ENCODE assay signal across 1 cellular context in the genomic region with DNA sequence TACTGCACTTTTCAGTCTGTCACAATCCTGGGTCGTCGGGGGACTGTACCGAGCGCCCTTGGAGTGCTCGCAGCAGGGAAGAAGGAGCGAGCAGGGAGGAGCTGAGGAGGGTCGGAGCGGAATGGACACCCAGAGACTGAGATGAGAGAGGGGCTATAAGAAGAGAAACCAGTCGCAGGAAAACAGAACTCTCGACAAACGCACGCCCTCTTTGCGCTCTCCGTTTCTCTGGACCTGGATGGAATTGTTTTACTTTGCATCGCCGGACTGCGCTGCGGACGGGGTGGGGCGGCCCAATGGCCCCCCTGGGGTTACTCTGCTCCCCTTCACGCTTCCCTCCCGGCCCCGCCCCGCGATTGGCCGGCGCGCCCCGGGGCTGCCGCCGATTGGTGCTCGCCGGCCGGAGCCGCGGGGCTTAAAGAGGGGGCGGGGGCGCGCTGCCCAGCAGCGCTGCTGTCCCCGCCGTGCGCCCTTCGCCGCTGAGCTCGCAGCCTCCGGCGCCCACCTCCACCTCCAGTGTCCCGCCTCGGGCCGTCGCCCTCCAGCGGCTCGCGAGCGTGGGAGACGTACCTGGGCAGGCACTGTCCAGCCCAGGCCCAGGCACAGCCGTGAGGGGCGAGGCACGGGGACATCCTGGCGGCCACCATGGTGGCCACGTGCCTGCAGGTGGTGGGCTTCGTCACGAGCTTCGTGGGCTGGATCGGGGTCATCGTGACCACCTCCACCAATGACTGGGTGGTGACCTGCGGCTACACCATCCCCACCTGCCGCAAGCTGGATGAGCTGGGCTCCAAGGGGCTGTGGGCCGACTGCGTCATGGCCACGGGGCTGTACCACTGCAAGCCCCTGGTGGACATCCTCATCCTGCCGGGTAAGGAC.
TF ChIP-seq lines count a peak whose summit lies in the region.

A gene (plus strand): TSS at position 447 of the 879 bp plus-strand sequence. CDS start 199 bp downstream, at position 646.

TF ChIP-seq in HepG2, 621 proteins besides CTCF, POLR2A, EP300 and RAD21 (continued from another document):
- TF ChIP-seq, protein P1, sequence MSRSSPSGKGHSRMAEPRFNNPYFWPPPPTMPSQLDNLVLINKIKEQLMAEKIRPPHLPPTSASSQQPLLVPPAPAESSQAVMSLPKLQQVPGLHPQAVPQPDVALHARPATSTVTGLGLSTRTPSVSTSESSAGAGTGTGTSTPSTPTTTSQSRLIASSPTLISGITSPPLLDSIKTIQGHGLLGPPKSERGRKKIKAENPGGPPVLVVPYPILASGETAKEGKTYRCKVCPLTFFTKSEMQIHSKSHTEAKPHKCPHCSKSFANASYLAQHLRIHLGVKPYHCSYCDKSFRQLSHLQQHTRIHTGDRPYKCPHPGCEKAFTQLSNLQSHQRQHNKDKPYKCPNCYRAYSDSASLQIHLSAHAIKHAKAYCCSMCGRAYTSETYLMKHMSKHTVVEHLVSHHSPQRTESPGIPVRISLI (CRISPR knock-in tag; IDR thresholded peaks at IDR 0.05; ENCODE audit: borderline replicate concordance): no peak
- TF ChIP-seq BRD4 (CRISPR knock-in tag; IDR thresholded peaks at IDR 0.05) (0 out of 2 replicates have a peak, but pooled peaks have one; percentile 4), MTA1 (CRISPR knock-in tag; IDR thresholded peaks at IDR 0.05; ENCODE audit: borderline replicate concordance) (no peak), IRX3 (CRISPR knock-in tag; IDR thresholded peaks at IDR 0.05; ENCODE audit: borderline replicate concordance, low read depth) (no peak), HMG20A (CRISPR knock-in tag; IDR thresholded peaks at IDR 0.05; ENCODE audit: borderline replicate concordance) (no peak; the same call in 1 of the 2 replicates), AKAP8 (CRISPR knock-in tag; IDR thresholded peaks at IDR 0.05) (no peak), GTF3A (CRISPR knock-in tag; conservative IDR thresholded peaks at IDR 0.05) (no peak), ZNF263 (CRISPR knock-in tag; IDR thresholded peaks at IDR 0.05) (peak; percentile 89), FOXA1 (IDR thresholded peaks at IDR 0.05) (no peak), FOXA1 (CRISPR knock-in tag; IDR thresholded peaks at IDR 0.05) (no peak), XBP1 (CRISPR knock-in tag; IDR thresholded peaks at IDR 0.05) (no peak), GABPB1 (CRISPR knock-in tag; IDR thresholded peaks at IDR 0.05) (0 out of 2 replicates have a peak, but pooled peaks have one; percentile 24), ZNF138 (CRISPR knock-in tag; IDR thresholded peaks at IDR 0.05; ENCODE audit: low read depth) (no peak), CHCHD3 (CRISPR knock-in tag; IDR thresholded peaks at IDR 0.05) (0 out of 2 replicates have a peak, but pooled peaks have one; percentile 60), ZNF777 (CRISPR knock-in tag; IDR thresholded peaks at IDR 0.05) (peak; percentile 62), HNRNPH1 (optimal IDR thresholded peaks at IDR 0.05; ENCODE audit: low read depth, low read length) (no peak), HNF4G (IDR thresholded peaks at IDR 0.05; ENCODE audit: borderline replicate concordance, low read depth, low read length) (no peak), HNF4G (CRISPR knock-in tag; IDR thresholded peaks at IDR 0.05; ENCODE audit: borderline replicate concordance, low read depth) (0 out of 2 replicates have a peak, but pooled peaks have one; percentile 37), SSRP1 (CRISPR knock-in tag; IDR thresholded peaks at IDR 0.05) (no peak), ARNTL (CRISPR knock-in tag; IDR thresholded peaks at IDR 0.05) (no peak), SP140L (CRISPR knock-in tag; IDR thresholded peaks at IDR 0.05; ENCODE audit: borderline replicate concordance) (no peak), MZF1 (CRISPR knock-in tag; IDR thresholded peaks at IDR 0.05; ENCODE audit: borderline replicate concordance) (no peak), POLR2AphosphoS5 (IDR thresholded peaks at IDR 0.05; ENCODE audit: low read depth, low read length) (no peak), ZNF337 (CRISPR knock-in tag; IDR thresholded peaks at IDR 0.05; ENCODE audit: borderline replicate concordance, low read depth) (no peak), ZSCAN31 (CRISPR knock-in tag; IDR thresholded peaks at IDR 0.05; ENCODE audit: low read depth) (no peak), ZNF274 (CRISPR knock-in tag; IDR thresholded peaks at IDR 0.05) (0 out of 2 replicates have a peak, but pooled peaks have one; percentile 69), FOSL2 (CRISPR knock-in tag; IDR thresholded peaks at IDR 0.05) (no peak), ZEB1 (IDR thresholded peaks at IDR 0.05; ENCODE audit: insufficient replicate concordance, low read depth) (no peak), RBFOX2 (IDR thresholded peaks at IDR 0.05; ENCODE audit: low read depth, low read length) (peak; percentile 60), YEATS4 (CRISPR knock-in tag; IDR thresholded peaks at IDR 0.05; ENCODE audit: borderline replicate concordance) (no peak), ZNF550 (CRISPR knock-in tag; IDR thresholded peaks at IDR 0.05; ENCODE audit: borderline replicate concordance) (no peak)
- TF ChIP-seq, protein P2, sequence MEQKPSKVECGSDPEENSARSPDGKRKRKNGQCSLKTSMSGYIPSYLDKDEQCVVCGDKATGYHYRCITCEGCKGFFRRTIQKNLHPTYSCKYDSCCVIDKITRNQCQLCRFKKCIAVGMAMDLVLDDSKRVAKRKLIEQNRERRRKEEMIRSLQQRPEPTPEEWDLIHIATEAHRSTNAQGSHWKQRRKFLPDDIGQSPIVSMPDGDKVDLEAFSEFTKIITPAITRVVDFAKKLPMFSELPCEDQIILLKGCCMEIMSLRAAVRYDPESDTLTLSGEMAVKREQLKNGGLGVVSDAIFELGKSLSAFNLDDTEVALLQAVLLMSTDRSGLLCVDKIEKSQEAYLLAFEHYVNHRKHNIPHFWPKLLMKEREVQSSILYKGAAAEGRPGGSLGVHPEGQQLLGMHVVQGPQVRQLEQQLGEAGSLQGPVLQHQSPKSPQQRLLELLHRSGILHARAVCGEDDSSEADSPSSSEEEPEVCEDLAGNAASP (CRISPR knock-in tag; IDR thresholded peaks at IDR 0.05; ENCODE audit: borderline replicate concordance): no peak
- TF ChIP-seq, protein P3, sequence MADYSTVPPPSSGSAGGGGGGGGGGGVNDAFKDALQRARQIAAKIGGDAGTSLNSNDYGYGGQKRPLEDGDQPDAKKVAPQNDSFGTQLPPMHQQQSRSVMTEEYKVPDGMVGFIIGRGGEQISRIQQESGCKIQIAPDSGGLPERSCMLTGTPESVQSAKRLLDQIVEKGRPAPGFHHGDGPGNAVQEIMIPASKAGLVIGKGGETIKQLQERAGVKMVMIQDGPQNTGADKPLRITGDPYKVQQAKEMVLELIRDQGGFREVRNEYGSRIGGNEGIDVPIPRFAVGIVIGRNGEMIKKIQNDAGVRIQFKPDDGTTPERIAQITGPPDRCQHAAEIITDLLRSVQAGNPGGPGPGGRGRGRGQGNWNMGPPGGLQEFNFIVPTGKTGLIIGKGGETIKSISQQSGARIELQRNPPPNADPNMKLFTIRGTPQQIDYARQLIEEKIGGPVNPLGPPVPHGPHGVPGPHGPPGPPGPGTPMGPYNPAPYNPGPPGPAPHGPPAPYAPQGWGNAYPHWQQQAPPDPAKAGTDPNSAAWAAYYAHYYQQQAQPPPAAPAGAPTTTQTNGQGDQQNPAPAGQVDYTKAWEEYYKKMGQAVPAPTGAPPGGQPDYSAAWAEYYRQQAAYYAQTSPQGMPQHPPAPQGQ (CRISPR knock-in tag; IDR thresholded peaks at IDR 0.05; ENCODE audit: borderline replicate concordance): no peak
- TF ChIP-seq, protein P4, sequence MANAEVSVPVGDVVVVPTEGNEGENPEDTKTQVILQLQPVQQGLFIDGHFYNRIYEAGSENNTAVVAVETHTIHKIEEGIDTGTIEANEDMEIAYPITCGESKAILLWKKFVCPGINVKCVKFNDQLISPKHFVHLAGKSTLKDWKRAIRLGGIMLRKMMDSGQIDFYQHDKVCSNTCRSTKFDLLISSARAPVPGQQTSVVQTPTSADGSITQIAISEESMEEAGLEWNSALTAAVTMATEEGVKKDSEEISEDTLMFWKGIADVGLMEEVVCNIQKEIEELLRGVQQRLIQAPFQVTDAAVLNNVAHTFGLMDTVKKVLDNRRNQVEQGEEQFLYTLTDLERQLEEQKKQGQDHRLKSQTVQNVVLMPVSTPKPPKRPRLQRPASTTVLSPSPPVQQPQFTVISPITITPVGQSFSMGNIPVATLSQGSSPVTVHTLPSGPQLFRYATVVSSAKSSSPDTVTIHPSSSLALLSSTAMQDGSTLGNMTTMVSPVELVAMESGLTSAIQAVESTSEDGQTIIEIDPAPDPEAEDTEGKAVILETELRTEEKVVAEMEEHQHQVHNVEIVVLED (CRISPR knock-in tag; IDR thresholded peaks at IDR 0.05; ENCODE audit: borderline replicate concordance): no peak
- TF ChIP-seq, protein P5, sequence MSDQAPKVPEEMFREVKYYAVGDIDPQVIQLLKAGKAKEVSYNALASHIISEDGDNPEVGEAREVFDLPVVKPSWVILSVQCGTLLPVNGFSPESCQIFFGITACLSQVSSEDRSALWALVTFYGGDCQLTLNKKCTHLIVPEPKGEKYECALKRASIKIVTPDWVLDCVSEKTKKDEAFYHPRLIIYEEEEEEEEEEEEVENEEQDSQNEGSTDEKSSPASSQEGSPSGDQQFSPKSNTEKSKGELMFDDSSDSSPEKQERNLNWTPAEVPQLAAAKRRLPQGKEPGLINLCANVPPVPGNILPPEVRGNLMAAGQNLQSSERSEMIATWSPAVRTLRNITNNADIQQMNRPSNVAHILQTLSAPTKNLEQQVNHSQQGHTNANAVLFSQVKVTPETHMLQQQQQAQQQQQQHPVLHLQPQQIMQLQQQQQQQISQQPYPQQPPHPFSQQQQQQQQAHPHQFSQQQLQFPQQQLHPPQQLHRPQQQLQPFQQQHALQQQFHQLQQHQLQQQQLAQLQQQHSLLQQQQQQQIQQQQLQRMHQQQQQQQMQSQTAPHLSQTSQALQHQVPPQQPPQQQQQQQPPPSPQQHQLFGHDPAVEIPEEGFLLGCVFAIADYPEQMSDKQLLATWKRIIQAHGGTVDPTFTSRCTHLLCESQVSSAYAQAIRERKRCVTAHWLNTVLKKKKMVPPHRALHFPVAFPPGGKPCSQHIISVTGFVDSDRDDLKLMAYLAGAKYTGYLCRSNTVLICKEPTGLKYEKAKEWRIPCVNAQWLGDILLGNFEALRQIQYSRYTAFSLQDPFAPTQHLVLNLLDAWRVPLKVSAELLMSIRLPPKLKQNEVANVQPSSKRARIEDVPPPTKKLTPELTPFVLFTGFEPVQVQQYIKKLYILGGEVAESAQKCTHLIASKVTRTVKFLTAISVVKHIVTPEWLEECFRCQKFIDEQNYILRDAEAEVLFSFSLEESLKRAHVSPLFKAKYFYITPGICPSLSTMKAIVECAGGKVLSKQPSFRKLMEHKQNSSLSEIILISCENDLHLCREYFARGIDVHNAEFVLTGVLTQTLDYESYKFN (CRISPR knock-in tag; conservative IDR thresholded peaks at IDR 0.05): no peak
- TF ChIP-seq, protein P6, sequence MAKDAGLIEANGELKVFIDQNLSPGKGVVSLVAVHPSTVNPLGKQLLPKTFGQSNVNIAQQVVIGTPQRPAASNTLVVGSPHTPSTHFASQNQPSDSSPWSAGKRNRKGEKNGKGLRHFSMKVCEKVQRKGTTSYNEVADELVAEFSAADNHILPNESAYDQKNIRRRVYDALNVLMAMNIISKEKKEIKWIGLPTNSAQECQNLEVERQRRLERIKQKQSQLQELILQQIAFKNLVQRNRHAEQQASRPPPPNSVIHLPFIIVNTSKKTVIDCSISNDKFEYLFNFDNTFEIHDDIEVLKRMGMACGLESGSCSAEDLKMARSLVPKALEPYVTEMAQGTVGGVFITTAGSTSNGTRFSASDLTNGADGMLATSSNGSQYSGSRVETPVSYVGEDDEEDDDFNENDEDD (CRISPR knock-in tag; IDR thresholded peaks at IDR 0.05; ENCODE audit: borderline replicate concordance): peak; percentile 40; the same call in 1 of the 2 replicates
- TF ChIP-seq, protein P7, sequence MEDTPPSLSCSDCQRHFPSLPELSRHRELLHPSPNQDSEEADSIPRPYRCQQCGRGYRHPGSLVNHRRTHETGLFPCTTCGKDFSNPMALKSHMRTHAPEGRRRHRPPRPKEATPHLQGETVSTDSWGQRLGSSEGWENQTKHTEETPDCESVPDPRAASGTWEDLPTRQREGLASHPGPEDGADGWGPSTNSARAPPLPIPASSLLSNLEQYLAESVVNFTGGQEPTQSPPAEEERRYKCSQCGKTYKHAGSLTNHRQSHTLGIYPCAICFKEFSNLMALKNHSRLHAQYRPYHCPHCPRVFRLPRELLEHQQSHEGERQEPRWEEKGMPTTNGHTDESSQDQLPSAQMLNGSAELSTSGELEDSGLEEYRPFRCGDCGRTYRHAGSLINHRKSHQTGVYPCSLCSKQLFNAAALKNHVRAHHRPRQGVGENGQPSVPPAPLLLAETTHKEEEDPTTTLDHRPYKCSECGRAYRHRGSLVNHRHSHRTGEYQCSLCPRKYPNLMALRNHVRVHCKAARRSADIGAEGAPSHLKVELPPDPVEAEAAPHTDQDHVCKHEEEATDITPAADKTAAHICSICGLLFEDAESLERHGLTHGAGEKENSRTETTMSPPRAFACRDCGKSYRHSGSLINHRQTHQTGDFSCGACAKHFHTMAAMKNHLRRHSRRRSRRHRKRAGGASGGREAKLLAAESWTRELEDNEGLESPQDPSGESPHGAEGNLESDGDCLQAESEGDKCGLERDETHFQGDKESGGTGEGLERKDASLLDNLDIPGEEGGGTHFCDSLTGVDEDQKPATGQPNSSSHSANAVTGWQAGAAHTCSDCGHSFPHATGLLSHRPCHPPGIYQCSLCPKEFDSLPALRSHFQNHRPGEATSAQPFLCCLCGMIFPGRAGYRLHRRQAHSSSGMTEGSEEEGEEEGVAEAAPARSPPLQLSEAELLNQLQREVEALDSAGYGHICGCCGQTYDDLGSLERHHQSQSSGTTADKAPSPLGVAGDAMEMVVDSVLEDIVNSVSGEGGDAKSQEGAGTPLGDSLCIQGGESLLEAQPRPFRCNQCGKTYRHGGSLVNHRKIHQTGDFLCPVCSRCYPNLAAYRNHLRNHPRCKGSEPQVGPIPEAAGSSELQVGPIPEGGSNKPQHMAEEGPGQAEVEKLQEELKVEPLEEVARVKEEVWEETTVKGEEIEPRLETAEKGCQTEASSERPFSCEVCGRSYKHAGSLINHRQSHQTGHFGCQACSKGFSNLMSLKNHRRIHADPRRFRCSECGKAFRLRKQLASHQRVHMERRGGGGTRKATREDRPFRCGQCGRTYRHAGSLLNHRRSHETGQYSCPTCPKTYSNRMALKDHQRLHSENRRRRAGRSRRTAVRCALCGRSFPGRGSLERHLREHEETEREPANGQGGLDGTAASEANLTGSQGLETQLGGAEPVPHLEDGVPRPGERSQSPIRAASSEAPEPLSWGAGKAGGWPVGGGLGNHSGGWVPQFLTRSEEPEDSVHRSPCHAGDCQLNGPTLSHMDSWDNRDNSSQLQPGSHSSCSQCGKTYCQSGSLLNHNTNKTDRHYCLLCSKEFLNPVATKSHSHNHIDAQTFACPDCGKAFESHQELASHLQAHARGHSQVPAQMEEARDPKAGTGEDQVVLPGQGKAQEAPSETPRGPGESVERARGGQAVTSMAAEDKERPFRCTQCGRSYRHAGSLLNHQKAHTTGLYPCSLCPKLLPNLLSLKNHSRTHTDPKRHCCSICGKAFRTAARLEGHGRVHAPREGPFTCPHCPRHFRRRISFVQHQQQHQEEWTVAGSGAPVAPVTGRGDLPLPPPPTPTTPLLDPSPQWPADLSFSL (CRISPR knock-in tag; IDR thresholded peaks at IDR 0.05): no peak
- TF ChIP-seq, protein P8, sequence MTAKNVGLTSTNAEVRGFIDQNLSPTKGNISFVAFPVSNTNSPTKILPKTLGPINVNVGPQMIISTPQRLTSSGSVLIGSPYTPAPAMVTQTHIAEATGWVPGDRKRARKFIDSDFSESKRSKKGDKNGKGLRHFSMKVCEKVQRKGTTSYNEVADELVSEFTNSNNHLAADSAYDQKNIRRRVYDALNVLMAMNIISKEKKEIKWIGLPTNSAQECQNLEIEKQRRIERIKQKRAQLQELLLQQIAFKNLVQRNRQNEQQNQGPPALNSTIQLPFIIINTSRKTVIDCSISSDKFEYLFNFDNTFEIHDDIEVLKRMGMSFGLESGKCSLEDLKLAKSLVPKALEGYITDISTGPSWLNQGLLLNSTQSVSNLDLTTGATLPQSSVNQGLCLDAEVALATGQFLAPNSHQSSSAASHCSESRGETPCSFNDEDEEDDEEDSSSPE (CRISPR knock-in tag; IDR thresholded peaks at IDR 0.05): peak; percentile 36; the same call in 1 of the 2 replicates
TF ChIP-seq in HepG2: peak in this region for 45.
